ENCODE assay signal across 24 cellular contexts in genomic region chr4:98577956-98578355, GRCh38.
DNase-seq lines count a peak whose midpoint lies in the region; ATAC-seq, FAIRE-seq and TF ChIP-seq lines count a peak whose summit lies in the region.
"Had no signal": no experiment of that assay in that cellular context is flagged by ENCODE, and none has a peak within 500 bp of the region (broad histone marks: within the 10 kb centered on the region; RNA-seq: fewer than 3 reads in every experiment).

No MANE protein-coding gene starts in this region.

- H3K9me1 ChIP-seq in keratinocyte (ENCODE audit: control insufficient read depth, extremely low read depth, insufficient read depth, low read length): no peaks in the 10 kb centered on the region

- H3K9ac ChIP-seq in keratinocyte (ENCODE audit: control insufficient read depth, extremely low read depth, insufficient read depth, low read length): no peak overlapping the region

- H3K9me3 ChIP-seq in keratinocyte (ENCODE audit: control insufficient read depth, low read depth, low read length): no peaks in the 10 kb centered on the region
- H3K9me3 ChIP-seq in uterus: no peaks in the 10 kb centered on the region
- H3K9me3 ChIP-seq in CD8-positive, alpha-beta T cell (ENCODE audit: low read length): no peaks in the 10 kb centered on the region
- H3K9me3 ChIP-seq: adrenal gland, BE2C, tibial nerve had no signal

- H3K4me3 ChIP-seq in keratinocyte (ENCODE audit: control insufficient read depth in 2 of 3, extremely low read depth in 1 of 3, insufficient read depth in 2 of 3, low read depth in 1 of 3, low read length in 3 of 3) (peak overlapping the region in 1 of 3 experiments; percentile 49), uterus (no peak overlapping the region)
- H3K4me3 ChIP-seq in CD8-positive, alpha-beta T cell (ENCODE audit: low read depth, low read length): no peak overlapping the region
- H3K4me3 ChIP-seq: adrenal gland, tibial nerve had no signal

- H3K27ac Mint-ChIP-seq in activated CD4-positive, alpha-beta T cell treated with anti-CD3 and anti-CD28 coated beads for 36 hours: no peak overlapping the region
- H3K27ac Mint-ChIP-seq in CD8-positive, alpha-beta T cell: no peak overlapping the region
- H3K27ac Mint-ChIP-seq: mesothelial cell of epicardium; T-helper 1 cell treated with Interleukin-12 subunit alpha and Interleukin-12 subunit beta and Interleukin-4 antibody, amounts not matched to agents 30 μg/mL and 1 μg/mL, for 36 hours had no signal

- no peaks in the 10 kb centered on the region for H4K20me1 ChIP-seq in keratinocyte (ENCODE audit: control insufficient read depth, extremely low read depth, insufficient read depth, low read length)

- peaks cover 37% of the 10 kb centered on the region for H3K4me1 Mint-ChIP-seq in activated CD4-positive, alpha-beta T cell treated with anti-CD3 and anti-CD28 coated beads for 36 hours
- peaks cover 31% of the 10 kb centered on the region for H3K4me1 Mint-ChIP-seq in CD8-positive, alpha-beta T cell (ENCODE audit: low read depth)

- H3K9me3 Mint-ChIP-seq in activated CD4-positive, alpha-beta T cell treated with anti-CD3 and anti-CD28 coated beads for 36 hours (ENCODE audit: low read depth): no peaks in the 10 kb centered on the region
- no peaks in the 10 kb centered on the region for H3K9me3 Mint-ChIP-seq in CD8-positive, alpha-beta T cell
- H3K9me3 Mint-ChIP-seq: mesothelial cell of epicardium; nephron; T-helper 1 cell treated with Interleukin-12 subunit alpha and Interleukin-12 subunit beta and Interleukin-4 antibody, amounts not matched to agents 30 μg/mL and 1 μg/mL, for 36 hours had no signal

- H3K36me3 ChIP-seq in keratinocyte (ENCODE audit: control insufficient read depth in 2 of 2, extremely low read depth in 1 of 2, insufficient read depth in 2 of 2, low read length in 2 of 2) (peaks cover 0 to 6% of the 10 kb centered on the region in 2 experiments), uterus (no peaks in the 10 kb centered on the region)
- H3K36me3 ChIP-seq in CD8-positive, alpha-beta T cell (ENCODE audit: insufficient read depth, low read length): no peaks in the 10 kb centered on the region
- H3K36me3 ChIP-seq: adrenal gland, BE2C, tibial nerve had no signal

- no peak for DNase-seq in activated CD4-positive, alpha-beta T cell treated with anti-CD3 and anti-CD28 coated beads for 36 hours
- DNase-seq in activated CD4-positive, alpha-beta T cell treated with anti-CD3 and anti-CD28 coated beads for 48 hours: no peak
- DNase-seq in amniotic epithelial cell (ENCODE audit: low read depth) (peak; percentile 42), keratinocyte (ENCODE audit: low read depth, low spot score) (no peak), uterus (no peak), GF-D8 (lab: John Stamatoyannopoulos, UW) (no peak)
- DNase-seq in CD8-positive, alpha-beta T cell: no peak
- DNase-seq: activated effector memory CD4-positive, alpha-beta T cell treated with Interleukin-2 at 50 U/mL for 16 hours; adrenal gland; BE2C; central memory CD4-positive, alpha-beta T cell; EL; MM.1S; NCI-H146; NCI-H774; SHP77 treated with DMSO at 0.1 percent for 48 hours; stimulated activated CD4-positive, alpha-beta T cell treated with anti-CD3 and anti-CD28 coated beads, Interleukin-2, amount 100 ng/mL, for 24 hours; stimulated activated naive CD8-positive, alpha-beta T cell treated with anti-CD3 and anti-CD28 coated beads, Interleukin-15, Interleukin-2, amounts not matched to agents 100 U/mL and 50 U/mL, for 24 hours had no signal

- H2AFZ ChIP-seq in keratinocyte (ENCODE audit: control insufficient read depth, low read length): no peak overlapping the region

- H3K36me3 Mint-ChIP-seq in activated CD4-positive, alpha-beta T cell treated with anti-CD3 and anti-CD28 coated beads for 36 hours (ENCODE audit: low read depth): peaks cover 17% of the 10 kb centered on the region
- H3K36me3 Mint-ChIP-seq in CD8-positive, alpha-beta T cell: peaks cover 9% of the 10 kb centered on the region
- H3K36me3 Mint-ChIP-seq: mesothelial cell of epicardium had no signal

- TF ChIP-seq CTCF in keratinocyte (optimal IDR thresholded peaks at IDR 0.05 in 1 of 3, IDR thresholded peaks at IDR 0.05 in 1 of 3, conservative IDR thresholded peaks at IDR 0.05 in 1 of 3; ENCODE audit: extremely low read depth in 1 of 3, insufficient read depth in 2 of 3, low read length in 3 of 3) (no peak), uterus (IDR thresholded peaks at IDR 0.05) (no peak)
- TF ChIP-seq CTCF in CD8-positive, alpha-beta T cell (IDR thresholded peaks at IDR 0.05): no peak

- CTCF ChIA-PET in activated CD4-positive, alpha-beta T cell treated with anti-CD3 and anti-CD28 coated beads for 36 hours (lab: Charles Lee): interaction anchor here (0.6 kb wide), 1 partner anchor 15 kb away, joined by 3 read pairs; no protein-coding TSS in a partner anchor
- CTCF ChIA-PET in CD8-positive, alpha-beta T cell (lab: Charles Lee): no interaction called here

- POLR2A ChIA-PET in activated CD4-positive, alpha-beta T cell treated with anti-CD3 and anti-CD28 coated beads for 36 hours (lab: Charles Lee): no interaction called here
- POLR2A ChIA-PET in CD8-positive, alpha-beta T cell (lab: Charles Lee): no interaction called here

- no peak overlapping the region for H3K4me3 Mint-ChIP-seq in activated CD4-positive, alpha-beta T cell treated with anti-CD3 and anti-CD28 coated beads for 36 hours
- no peak overlapping the region for H3K4me3 Mint-ChIP-seq in CD8-positive, alpha-beta T cell
- H3K4me3 Mint-ChIP-seq: mesothelial cell of epicardium; nephron; T-helper 1 cell treated with Interleukin-12 subunit alpha and Interleukin-12 subunit beta and Interleukin-4 antibody, amounts not matched to agents 30 μg/mL and 1 μg/mL, for 36 hours had no signal

- H3K4me1 ChIP-seq in keratinocyte (ENCODE audit: control insufficient read depth, extremely low read depth, insufficient read depth, low read length) (peaks cover 13% of the 10 kb centered on the region), uterus (peaks cover 5 to 15% of the 10 kb centered on the region in 2 donors)
- H3K4me1 ChIP-seq in CD8-positive, alpha-beta T cell (ENCODE audit: insufficient read depth, low read length): no peaks in the 10 kb centered on the region
- H3K4me1 ChIP-seq: adrenal gland, BE2C had no signal

- no peaks in the 10 kb centered on the region for H3K27me3 Mint-ChIP-seq in activated CD4-positive, alpha-beta T cell treated with anti-CD3 and anti-CD28 coated beads for 36 hours
- H3K27me3 Mint-ChIP-seq in CD8-positive, alpha-beta T cell (ENCODE audit: low read depth): no peaks in the 10 kb centered on the region

- no peak for TF ChIP-seq POLR2A in uterus (IDR thresholded peaks at IDR 0.05)

- no peak for FAIRE-seq in keratinocyte (lab: Jason Lieb, UNC)

- H3K79me2 ChIP-seq in keratinocyte (ENCODE audit: control insufficient read depth, insufficient read depth, low read length): peaks cover 45% of the 10 kb centered on the region

- dilution Hi-C loops in keratinocyte (cut with MboI; ENCODE audit: extremely low pct_ligation_motif_present, low sequenced_read_pairs): no loop called here

- intact Hi-C loops in activated CD4-positive, alpha-beta T cell treated with anti-CD3 and anti-CD28 coated beads for 36 hours (cut with DNase I, micrococcal nuclease): no loop called here
- intact Hi-C loops in uterus (cut with DNase I; ENCODE audit: low total_unique reads): no loop called here
- intact Hi-C loops in CD8-positive, alpha-beta T cell (cut with DNase I, micrococcal nuclease): no loop called here

- H3K27me3 ChIP-seq in keratinocyte (ENCODE audit: control insufficient read depth, extremely low read depth, insufficient read depth, low read length): no peaks in the 10 kb centered on the region
- H3K27me3 ChIP-seq in uterus: no peaks in the 10 kb centered on the region
- no peaks in the 10 kb centered on the region for H3K27me3 ChIP-seq in CD8-positive, alpha-beta T cell (ENCODE audit: insufficient read depth, low read length)
- H3K27me3 ChIP-seq: adrenal gland, BE2C, tibial nerve had no signal

- H3K27ac ChIP-seq in keratinocyte (ENCODE audit: control insufficient read depth, insufficient read depth, low read length) (no peak overlapping the region), uterus (peak overlapping the region; percentile 15 to 30)
- no peak overlapping the region for H3K27ac ChIP-seq in CD8-positive, alpha-beta T cell (ENCODE audit: low read depth, low read length)
- H3K27ac ChIP-seq: 22Rv1, adrenal gland, tibial nerve had no signal

- H3K4me2 ChIP-seq in keratinocyte (ENCODE audit: control insufficient read depth, extremely low read depth, insufficient read depth, low read depth, low read length): peak overlapping the region; percentile 49

- peak; percentile 9 for ATAC-seq in activated CD4-positive, alpha-beta T cell treated with anti-CD3 and anti-CD28 coated beads for 36 hours
- no peak for ATAC-seq in CD8-positive, alpha-beta T cell
- ATAC-seq in GM18909 (IDR thresholded peaks at IDR 0.05; ENCODE audit: poor library complexity, unreplicated experiment): no peak
- ATAC-seq: stimulated activated naive CD8-positive, alpha-beta T cell treated with anti-CD3 and anti-CD28 coated beads, Interleukin-15, Interleukin-2, amounts not matched to agents 100 U/mL and 50 U/mL, for 24 hours had no signal

Comparison
In these comparisons a context has a peak if more than half of its experiments do, and no peak if none do; other contexts are left out.
1. H3K27ac ChIP-seq: peak in uterus (2 of 2); none in keratinocyte (single experiment) and CD8-positive, alpha-beta T cell (single experiment).